In the genomic region with DNA sequence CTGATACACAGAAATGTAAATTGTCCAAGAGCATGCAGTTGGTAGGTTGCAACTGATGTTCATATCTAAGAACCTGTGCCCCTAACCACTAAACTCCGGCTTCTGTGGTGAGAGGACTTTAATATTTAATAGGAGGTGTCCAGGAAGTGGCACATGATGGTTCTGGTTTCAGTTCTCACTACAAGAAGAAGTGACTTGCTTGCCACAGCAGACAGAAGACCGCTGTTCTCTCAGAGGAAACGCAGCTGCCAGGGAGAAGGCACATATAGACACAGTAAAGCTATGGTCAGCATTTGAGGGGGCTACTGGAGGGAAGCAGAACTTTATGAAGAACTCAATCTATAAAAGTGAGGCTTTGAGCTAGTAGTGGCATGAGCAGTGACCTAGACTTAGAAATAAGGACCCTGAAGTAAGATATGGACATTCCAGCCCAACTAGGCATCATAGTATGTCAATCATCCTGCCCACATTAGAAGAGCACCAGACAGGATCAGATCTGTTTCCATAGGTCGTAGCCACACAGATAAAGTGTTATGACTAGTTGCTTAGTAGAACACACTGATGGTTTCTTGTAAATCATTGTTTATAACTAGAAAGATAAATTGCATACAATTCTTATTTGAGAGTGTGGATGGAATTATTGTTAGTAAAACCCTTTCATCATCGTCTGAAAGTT, we compare ENCODE assay signal across 8 cellular contexts.
A peak's percentile ranks its signal among the peaks of the same experiment; 100 is the strongest.
DNase-seq lines count a peak whose midpoint lies in the region; ATAC-seq, FAIRE-seq and TF ChIP-seq lines count a peak whose summit lies in the region.

No MANE protein-coding gene starts in this region.

- TF ChIP-seq CTCF in coronary artery (IDR thresholded peaks at IDR 0.05): no peak

- ATAC-seq in HG02943 (IDR thresholded peaks at IDR 0.05; ENCODE audit: low read depth, unreplicated experiment): peak; percentile 100

- FAIRE-seq in GM19239 (lab: Jason Lieb, UNC): peak; percentile 73

- DNase-seq in GM19239 (ENCODE audit: insufficient read length, low spot score): peak; percentile 23
- DNase-seq in NOMO-1 (lab: John Stamatoyannopoulos, UW; ENCODE audit: unreplicated experiment in 2 of 2): peak; percentile 92 to 100
- DNase-seq in pons (ENCODE audit: low spot score): peak; percentile 77
- DNase-seq in activated CD8-positive, alpha-beta memory T cell treated with anti-CD3 and anti-CD28 coated beads, Interleukin-2, amount 50 U/mL, for 48 hours: no peak
- no peak for DNase-seq in coronary artery (ENCODE audit: low spot score)
- no peak for DNase-seq in NCI-H1436 (lab: John Stamatoyannopoulos, UW)
- no peak for DNase-seq in effector CD4-positive, alpha-beta T cell

- H3K4me3 ChIP-seq in coronary artery: no peak overlapping the region

- H3K27ac ChIP-seq in coronary artery: peak overlapping the region in 1 of 2 donors; percentile 43

Comparison
In these comparisons a context has a peak if more than half of its experiments do, and no peak if none do; other contexts are left out.
1. DNase-seq: peak in GM19239 (single experiment), NOMO-1 (2 of 2) and pons (single experiment); none in activated CD8-positive, alpha-beta memory T cell treated with anti-CD3 and anti-CD28 coated beads, Interleukin-2, amount 50 U/mL, for 48 hours (single experiment), coronary artery (single experiment), NCI-H1436 (single experiment) and effector CD4-positive, alpha-beta T cell (single experiment).